In the genomic region with DNA sequence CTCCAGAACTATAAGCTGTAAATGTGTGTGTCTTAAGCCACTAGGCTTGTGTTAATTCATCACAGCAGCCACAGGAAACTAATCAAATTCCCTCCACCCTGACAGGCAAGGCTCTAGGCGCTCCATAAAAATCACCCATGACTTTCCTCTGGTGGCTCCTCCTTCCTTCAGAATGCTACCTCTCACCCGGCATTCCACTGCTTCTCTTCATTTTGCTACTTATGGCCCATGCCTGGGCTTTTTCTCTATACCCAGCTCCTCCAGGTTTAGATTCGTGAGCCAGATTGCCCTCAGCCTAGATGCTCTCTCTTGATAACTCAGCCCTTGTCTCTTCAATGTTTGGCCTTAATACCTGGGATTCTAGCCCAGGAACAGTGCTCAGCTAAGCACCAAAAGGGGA, we compare ENCODE assay signal across 8 cellular contexts.
"Had no signal": no experiment of that assay in that cellular context is flagged by ENCODE, and none has a peak within 500 bp of the region (broad histone marks: within the 10 kb centered on the region; RNA-seq: fewer than 3 reads in every experiment).

No MANE protein-coding gene starts in this region.

- ATAC-seq: HCT116, HepG2 had no signal

- H3K27ac Mint-ChIP-seq: HFFc6, IgD-negative memory B cell had no signal

- H3K36me3 Mint-ChIP-seq: IgD-negative memory B cell had no signal

- H3K4me3 ChIP-seq: HAP-1 had no signal

- H3K4me3 Mint-ChIP-seq: HFFc6, IgD-negative memory B cell had no signal

- H3K4me1 ChIP-seq: HAP-1 had no signal

- DNase-seq: GOT3, H7, HFFc6, KBM-7 had no signal

- H3K9me3 Mint-ChIP-seq: HFFc6 had no signal

- H3K36me3 ChIP-seq: HAP-1 had no signal
